ENCODE assay signal across 8 cellular contexts in genomic region chr4:173334085-173334890, GRCh38. TPM values are rescaled to one million over a fixed set of nuclear protein-coding genes. Genes with fewer than 3 reads are reported as not detected.
DNase-seq lines count a peak whose midpoint lies in the region; TF ChIP-seq lines count a peak whose summit lies in the region.

Gene HMGB2 (minus strand): TSS chr4:173334358. CDS start chr4:173333649, 709 bp downstream.

- intact Hi-C loops in activated naive CD4-positive, alpha-beta T cell treated with anti-CD3 and anti-CD28 coated beads for 36 hours (cut with micrococcal nuclease): loop anchor here (1.0 to 10.0 kb wide), 5 partner anchors 36 to 949 kb away; partner anchors contain the start of genes CEP44, FBXO8, GALNT7 and SAP30

- peaks cover 33% of the 10 kb centered on the region for H3K4me1 ChIP-seq in neuron (ENCODE audit: insufficient read depth, low read length)
- H3K4me1 ChIP-seq in subcutaneous abdominal adipose tissue (ENCODE audit: control insufficient read depth in 5 of 5, insufficient read depth in 5 of 5, low read length in 5 of 5): peaks cover 0 to 31% (median 28%) of the 10 kb centered on the region in 5 donors

- peak within 1 kb of the TSS; percentile 88 for H2AFZ ChIP-seq in neuron (ENCODE audit: low read depth, low read length)

- H3K27ac ChIP-seq in subcutaneous abdominal adipose tissue (ENCODE audit: low read depth, low read length): peak within 1 kb of the TSS; percentile 92

- H3K9me3 ChIP-seq in neuron (ENCODE audit: low read length) (no peaks in the 10 kb centered on the region), subcutaneous abdominal adipose tissue (ENCODE audit: control insufficient read depth in 5 of 5, low read length in 5 of 5) (no peaks in the 10 kb centered on the region)

- DNase-seq in GM03348 (ENCODE audit: low spot score): peak; percentile 99
- DNase-seq in HFF-Myc (ENCODE audit: extremely low read depth, low read depth): peak; percentile 99
- peak; percentile 99 for DNase-seq in NAMALWA (ENCODE audit: low spot score)
- DNase-seq in SK-N-DZ (ENCODE audit: low spot score): peak; percentile 100
- peak; percentile 100 for DNase-seq in activated naive CD4-positive, alpha-beta T cell treated with anti-CD3 and anti-CD28 coated beads for 36 hours
- DNase-seq in foreskin melanocyte: peak; percentile 100

- H3K9ac ChIP-seq in subcutaneous abdominal adipose tissue (ENCODE audit: low read length in 5 of 5): peak within 1 kb of the TSS; percentile 1 to 94 (median 85)

- peaks cover 15% of the 10 kb centered on the region for H3K4me1 Mint-ChIP-seq in activated naive CD4-positive, alpha-beta T cell treated with anti-CD3 and anti-CD28 coated beads for 36 hours (ENCODE audit: low read depth)

- H3K4me3 Mint-ChIP-seq in activated naive CD4-positive, alpha-beta T cell treated with anti-CD3 and anti-CD28 coated beads for 36 hours: peak within 1 kb of the TSS; percentile 99

- peak within 1 kb of the TSS; percentile 99 for H3K27ac Mint-ChIP-seq in activated naive CD4-positive, alpha-beta T cell treated with anti-CD3 and anti-CD28 coated beads for 36 hours

- H3K36me3 Mint-ChIP-seq in activated naive CD4-positive, alpha-beta T cell treated with anti-CD3 and anti-CD28 coated beads for 36 hours (ENCODE audit: low read depth): peaks cover 40% of the 10 kb centered on the region

- peaks cover 12% of the 10 kb centered on the region for H3K27me3 Mint-ChIP-seq in activated naive CD4-positive, alpha-beta T cell treated with anti-CD3 and anti-CD28 coated beads for 36 hours (ENCODE audit: low read depth)

- no peak for TF ChIP-seq CTCF in HFF-Myc (IDR thresholded peaks at IDR 0.05; ENCODE audit: low read depth, low read length, missing control alignments)

- H3K27me3 ChIP-seq in neuron (ENCODE audit: insufficient read depth, low read length) (no peaks in the 10 kb centered on the region), subcutaneous abdominal adipose tissue (ENCODE audit: control insufficient read depth in 5 of 5, insufficient read depth in 4 of 5, low read length in 5 of 5) (no peaks in the 10 kb centered on the region)

- peaks cover 39% of the 10 kb centered on the region for H3K36me3 ChIP-seq in neuron (ENCODE audit: insufficient read depth, low read length)
- H3K36me3 ChIP-seq in subcutaneous abdominal adipose tissue (ENCODE audit: control insufficient read depth in 5 of 5, insufficient read depth in 5 of 5, low read length in 5 of 5): peaks cover 6 to 23% (median 9%) of the 10 kb centered on the region in 5 donors

- H3K9me3 Mint-ChIP-seq in activated naive CD4-positive, alpha-beta T cell treated with anti-CD3 and anti-CD28 coated beads for 36 hours: no peaks in the 10 kb centered on the region

- CTCF ChIA-PET in activated naive CD4-positive, alpha-beta T cell treated with anti-CD3 and anti-CD28 coated beads for 36 hours (lab: Charles Lee): interaction anchor here (0.5 to 3.2 kb wide), 5 partner anchors 15 to 407 kb away, joined by 3 to 22 read pairs (median 3); partner anchors contain the start of gene SAP30

- H3K4me3 ChIP-seq in HFF-Myc (replicated peaks; ENCODE audit: low read depth, low read length) (peak within 1 kb of the TSS; percentile 96), neuron (ENCODE audit: low read length) (peak within 1 kb of the TSS; percentile 89), subcutaneous abdominal adipose tissue (ENCODE audit: low read depth in 1 of 5, low read length in 5 of 5) (peak within 1 kb of the TSS; percentile 93 to 99 (median 96))

RNA-seq across cellular contexts. Expression of gene HMGB2, which starts in this region (rescaled TPM):
- polyA plus RNA-seq in SK-N-DZ (2014; cell fraction: cytosol; rRNA removed): 493 and 516 TPM in 2 replicates
- 309 and 379 TPM in 2 replicates for polyA plus RNA-seq in SK-N-DZ (2014; cell fraction: nucleus; rRNA removed)
- total RNA-seq in activated naive CD4-positive, alpha-beta T cell treated with anti-CD3 and anti-CD28 coated beads for 36 hours: 100 to 1,000 TPM; 752 to 787 TPM

Comparison
In these comparisons a context has a peak if more than half of its experiments do, and no peak if none do; other contexts are left out.
1. Peak in every context shown above with its lines: DNase-seq, H3K4me3 ChIP-seq and H3K27ac ChIP-seq.